29 cellular contexts compared by ENCODE assay signal in genomic region chr7:89503281-89503680, GRCh38.
"Had no signal": no experiment of that assay in that cellular context is flagged by ENCODE, and none has a peak within 500 bp of the region (broad histone marks: within the 10 kb centered on the region; RNA-seq: fewer than 3 reads in every experiment).

No MANE protein-coding gene starts in this region.

- H2AFZ ChIP-seq: neural progenitor cell had no signal

- H3K27ac ChIP-seq: left lung, lower lobe of right lung, neural progenitor cell, neutrophil, right atrium auricular region, right lobe of liver, skin epidermis, stomach, testis, thyroid gland, transverse colon, upper lobe of left lung, vagina had no signal

- H3K27ac Mint-ChIP-seq: immature natural killer cell; natural killer cell; nephron progenitor cell; neural progenitor cell; progenitor cell of endocrine pancreas; stimulated activated naive B cell treated with anti-CD40 and anti-IgM and Interleukin-4, amounts not matched to agents 10 μg/mL and 1 μg/mL and 100 μg/mL, for 72 hours had no signal

- H3K4me2 ChIP-seq: neural progenitor cell had no signal

- H3K4me1 Mint-ChIP-seq: immature natural killer cell; natural killer cell; nephron progenitor cell; neural progenitor cell; stimulated activated naive B cell treated with anti-CD40 and anti-IgM and Interleukin-4, amounts not matched to agents 10 μg/mL and 1 μg/mL and 100 μg/mL, for 72 hours had no signal

- DNase-seq: hypothalamus; immature natural killer cell; kidney; left colon; left lung; lower lobe of right lung; mammary epithelial cell; mesenchymal stem cell; natural killer cell; nephron progenitor cell; occipital lobe; right lobe of liver; stimulated activated CD4-positive, alpha-beta T cell treated with anti-CD3 and anti-CD28 coated beads, Interleukin-12 subunit alpha, Interleukin-12 subunit beta, amount 100 ng/mL, for 4 hours; stimulated activated CD4-positive, alpha-beta T cell treated with anti-CD3 and anti-CD28 coated beads, Interleukin-15, amount 100 ng/mL, for 24 hours; stimulated activated CD4-positive, alpha-beta T cell treated with anti-CD3 and anti-CD28 coated beads, Interleukin-2, amount 100 ng/mL, for 24 hours; stimulated activated CD4-positive, alpha-beta T cell treated with anti-CD3 and anti-CD28 coated beads, Interleukin-4, amount 100 ng/mL, for 1 hour; stimulated activated naive B cell treated with anti-CD40 and anti-IgM and Interleukin-4, amounts not matched to agents 10 μg/mL and 1 μg/mL and 100 μg/mL, for 72 hours; stimulated activated naive CD8-positive, alpha-beta T cell treated with anti-CD3 and anti-CD28 coated beads, Interleukin-15, Interleukin-2, amounts not matched to agents 100 U/mL and 50 U/mL, for 24 hours; stomach; testis; thyroid gland; transverse colon; upper lobe of left lung had no signal

- H3K9me3 Mint-ChIP-seq: nephron progenitor cell had no signal

- H3K36me3 Mint-ChIP-seq: immature natural killer cell; natural killer cell; neural progenitor cell; stimulated activated naive B cell treated with anti-CD40 and anti-IgM and Interleukin-4, amounts not matched to agents 10 μg/mL and 1 μg/mL and 100 μg/mL, for 72 hours had no signal

- H3K9me3 ChIP-seq: left lung, lower lobe of right lung, neutrophil, right atrium auricular region, right lobe of liver, stomach, testis, thyroid gland, transverse colon, upper lobe of left lung, vagina had no signal

- ATAC-seq: left colon; left lung; lower lobe of right lung; natural killer cell; right lobe of liver; stimulated activated naive B cell treated with anti-CD40 and anti-IgM and Interleukin-4, amounts not matched to agents 10 μg/mL and 1 μg/mL and 100 μg/mL, for 72 hours; stimulated activated naive CD8-positive, alpha-beta T cell treated with anti-CD3 and anti-CD28 coated beads, Interleukin-15, Interleukin-2, amounts not matched to agents 100 U/mL and 50 U/mL, for 24 hours had no signal

- H3K27me3 ChIP-seq: left lung, neural progenitor cell, neutrophil, right atrium auricular region, right lobe of liver, stomach, testis, thyroid gland, transverse colon, upper lobe of left lung, vagina had no signal

- H3K4me3 ChIP-seq: left lung, lower lobe of right lung, neural progenitor cell, right atrium auricular region, right lobe of liver, skin epidermis, stomach, testis, thyroid gland, transverse colon, upper lobe of left lung, vagina had no signal

- H3K4me3 Mint-ChIP-seq: immature natural killer cell; natural killer cell; nephron progenitor cell; neural progenitor cell; stimulated activated naive B cell treated with anti-CD40 and anti-IgM and Interleukin-4, amounts not matched to agents 10 μg/mL and 1 μg/mL and 100 μg/mL, for 72 hours had no signal

- H3K9ac ChIP-seq: neural progenitor cell had no signal

- H3K36me3 ChIP-seq: left lung, lower lobe of right lung, neural progenitor cell, neutrophil, right atrium auricular region, right lobe of liver, stomach, thyroid gland, transverse colon, upper lobe of left lung, vagina had no signal

- H3K27me3 Mint-ChIP-seq: progenitor cell of endocrine pancreas; stimulated activated naive B cell treated with anti-CD40 and anti-IgM and Interleukin-4, amounts not matched to agents 10 μg/mL and 1 μg/mL and 100 μg/mL, for 72 hours had no signal

- H3K4me1 ChIP-seq: left lung, lower lobe of right lung, neural progenitor cell, right atrium auricular region, right lobe of liver, stomach, testis, thyroid gland, transverse colon, upper lobe of left lung, vagina had no signal
